19 cellular contexts compared by ENCODE assay signal in the genomic region with DNA sequence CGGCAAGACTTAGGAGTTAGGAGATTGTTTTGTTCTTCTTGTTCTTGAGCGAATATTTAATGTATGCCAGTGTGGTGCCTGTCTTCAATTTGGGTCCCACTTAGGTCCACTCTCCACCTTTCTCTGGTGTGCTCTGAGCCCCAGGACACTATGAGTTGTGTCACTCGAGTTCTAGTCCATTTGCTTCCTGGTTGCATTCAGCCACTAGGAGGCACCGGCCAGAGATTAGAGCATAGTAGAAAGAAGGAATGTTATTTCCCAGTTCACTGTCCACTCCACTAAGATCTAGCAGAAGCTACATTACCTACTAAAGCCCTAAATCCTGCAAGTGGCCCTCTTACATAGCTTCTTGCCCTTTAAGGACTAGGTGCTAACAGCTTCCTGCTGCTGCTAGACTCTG.
DNase-seq lines count a peak whose midpoint lies in the region; ATAC-seq and TF ChIP-seq lines count a peak whose summit lies in the region.
"Had no signal": no experiment of that assay in that cellular context is flagged by ENCODE, and none has a peak within 500 bp of the region (broad histone marks: within the 10 kb centered on the region; RNA-seq: fewer than 3 reads in every experiment).

No MANE protein-coding gene starts in this region.

- H3K27me3 Mint-ChIP-seq in WTC11 (ENCODE audit: low read depth) (no peaks in the 10 kb centered on the region), type B pancreatic cell (no peaks in the 10 kb centered on the region)
- H3K27me3 Mint-ChIP-seq: activated T-helper 17 cell treated with anti-CD3 and anti-CD28 coated beads, Interleukin-2, amount 50 U/mL, for 72 hours; naive B cell had no signal

- DNase-seq in DMS53 (lab: John Stamatoyannopoulos, UW), result peak; percentile 2
- DNase-seq in DMS53 treated with DMSO at 0.1 percent for 48 hours (lab: John Stamatoyannopoulos, UW; ENCODE audit: unreplicated experiment), result no peak
- peak; percentile 45 for DNase-seq in WTC11 (ENCODE audit: low spot score)
- no peak for DNase-seq in type B pancreatic cell (ENCODE audit: extremely low spot score, unreplicated experiment)
- DNase-seq in stimulated activated CD4-positive, alpha-beta T cell treated with anti-CD3 and anti-CD28 coated beads, Interleukin-15, amount 100 ng/mL, for 24 hours, result no peak
- no peak for DNase-seq in T-helper 1 cell
- DNase-seq: 8988T, DND-41, esophagus squamous epithelium, naive B cell, NCI-H1694 treated with DMSO at 0.1 percent for 48 hours, NCI-H226, posterior cingulate gyrus, tibial artery had no signal

- H3K36me3 Mint-ChIP-seq in WTC11 (peaks cover 3% of the 10 kb centered on the region; the same call in 1 of the 2 replicates), type B pancreatic cell (no peaks in the 10 kb centered on the region)
- H3K36me3 Mint-ChIP-seq: CD14-positive monocyte, naive B cell had no signal

- H3K4me3 Mint-ChIP-seq in WTC11 (no peak overlapping the region), type B pancreatic cell (no peak overlapping the region)
- H3K4me3 Mint-ChIP-seq: activated T-helper 17 cell treated with anti-CD3 and anti-CD28 coated beads, Interleukin-2, amount 50 U/mL, for 72 hours; CD14-positive monocyte; naive B cell had no signal

- TF ChIP-seq RAD21 in Ishikawa (IDR thresholded peaks at IDR 0.05; ENCODE audit: low read depth), result peak; percentile 21; the same call in 1 of the 2 replicates

- peak; percentile 38; the same call in 1 of the 2 replicates for TF ChIP-seq CTCF in WTC11 (IDR thresholded peaks at IDR 0.05)
- TF ChIP-seq CTCF in type B pancreatic cell (conservative IDR thresholded peaks at IDR 0.05), result peak; percentile 26

- ATAC-seq in WTC11 (peak; percentile 93), GM18517 (IDR thresholded peaks at IDR 0.05; ENCODE audit: unreplicated experiment) (no peak)
- ATAC-seq: activated T-helper 17 cell treated with anti-CD3 and anti-CD28 coated beads, Interleukin-2, amount 50 U/mL, for 72 hours; Right ventricle myocardium inferior had no signal

- H3K4me1 Mint-ChIP-seq in WTC11, result no peaks in the 10 kb centered on the region
- H3K4me1 Mint-ChIP-seq in type B pancreatic cell (ENCODE audit: unreplicated experiment), result no peaks in the 10 kb centered on the region
- H3K4me1 Mint-ChIP-seq: activated T-helper 17 cell treated with anti-CD3 and anti-CD28 coated beads, Interleukin-2, amount 50 U/mL, for 72 hours; CD14-positive monocyte; naive B cell had no signal

- H3K27ac Mint-ChIP-seq in WTC11, result no peak overlapping the region
- H3K27ac Mint-ChIP-seq in type B pancreatic cell, result no peak overlapping the region
- H3K27ac Mint-ChIP-seq: activated T-helper 17 cell treated with anti-CD3 and anti-CD28 coated beads, Interleukin-2, amount 50 U/mL, for 72 hours; CD14-positive monocyte; naive B cell had no signal

- POLR2A ChIA-PET in WTC11 (lab: Charles Lee), result no interaction called here

- CTCF ChIA-PET in WTC11 (lab: Charles Lee), result interaction anchor here (0.5 to 1.6 kb wide), 4 partner anchors 18 to 203 kb away, joined by 3 to 5 read pairs (median 4); no protein-coding TSS in a partner anchor

- H3K9me3 Mint-ChIP-seq in WTC11 (peaks cover 14% of the 10 kb centered on the region), type B pancreatic cell (peaks cover 6% of the 10 kb centered on the region)

- TF ChIP-seq EP300 in Ishikawa (IDR thresholded peaks at IDR 0.05; ENCODE audit: borderline replicate concordance), result no peak

TF ChIP-seq in Ishikawa, 13 proteins besides CTCF, POLR2A, EP300 and RAD21:
- TF ChIP-seq NFIC (IDR thresholded peaks at IDR 0.05) (no peak), TEAD4 (IDR thresholded peaks at IDR 0.05) (0 out of 2 replicates have a peak, but pooled peaks have one; percentile 10)

TF ChIP-seq in WTC11, 78 proteins besides CTCF, POLR2A, EP300 and RAD21:
- no peak for TF ChIP-seq TCF7 (CRISPR knock-in tag; IDR thresholded peaks at IDR 0.05; ENCODE audit: low read depth)
- TF ChIP-seq ZNF425 (CRISPR knock-in tag; conservative IDR thresholded peaks at IDR 0.05), result no peak
- TF ChIP-seq ZNF317 (CRISPR knock-in tag; IDR thresholded peaks at IDR 0.05; ENCODE audit: borderline replicate concordance, low read depth), result no peak
- no peak for TF ChIP-seq AR (CRISPR knock-in tag; IDR thresholded peaks at IDR 0.05)
- TF ChIP-seq RORB (CRISPR knock-in tag; IDR thresholded peaks at IDR 0.05), result no peak
- TF ChIP-seq CREM (CRISPR knock-in tag; IDR thresholded peaks at IDR 0.05), result no peak

Comparison
In these comparisons a context has a peak if more than half of its experiments do, and no peak if none do; other contexts are left out.
1. DNase-seq: peak in DMS53 (single experiment) and WTC11 (single experiment); none in DMS53 treated with DMSO at 0.1 percent for 48 hours (single experiment), type B pancreatic cell (single experiment), stimulated activated CD4-positive, alpha-beta T cell treated with anti-CD3 and anti-CD28 coated beads, Interleukin-15, amount 100 ng/mL, for 24 hours (single experiment) and T-helper 1 cell (0 of 5).